ENCODE assay signal across 13 cellular contexts in genomic region chr10:27019827-27020226, GRCh38.
"Had no signal": no experiment of that assay in that cellular context is flagged by ENCODE, and none has a peak within 500 bp of the region (broad histone marks: within the 10 kb centered on the region; RNA-seq: fewer than 3 reads in every experiment).

No MANE protein-coding gene starts in this region.

- H3K27ac ChIP-seq: brain microvascular endothelial cell, dorsolateral prefrontal cortex, psoas muscle, upper lobe of left lung had no signal

- ATAC-seq: psoas muscle; stimulated activated naive CD8-positive, alpha-beta T cell treated with anti-CD3 and anti-CD28 coated beads, Interleukin-15, amount 100 ng/mL, for 72 hours had no signal

- H3K4me3 ChIP-seq: dorsolateral prefrontal cortex, psoas muscle, upper lobe of left lung had no signal

- DNase-seq: activated CD4-positive, alpha-beta T cell treated with anti-CD3 and anti-CD28 coated beads, Interleukin-2, amount 10 ng/mL, durations not matched to agents 7 days and 5 days; activated CD4-positive, CD25-positive, alpha-beta regulatory T cell; activated naive CD8-positive, alpha-beta T cell treated with anti-CD3 and anti-CD28 coated beads for 36 hours; amygdala; brain microvascular endothelial cell; dorsolateral prefrontal cortex; endodermal cell; erythroblast; kidney glomerular epithelial cell; psoas muscle; stimulated activated CD4-positive, alpha-beta T cell treated with anti-CD3 and anti-CD28 coated beads, Interleukin-1b, Interleukin-23, amount 100 ng/mL, for 48 hours; stimulated activated naive CD8-positive, alpha-beta T cell treated with anti-CD3 and anti-CD28 coated beads, Interleukin-15, amount 100 ng/mL, for 72 hours; upper lobe of left lung had no signal

- H3K27me3 ChIP-seq: brain microvascular endothelial cell, dorsolateral prefrontal cortex, upper lobe of left lung had no signal

- H3K4me1 ChIP-seq: psoas muscle, upper lobe of left lung had no signal

- H3K9me3 ChIP-seq: psoas muscle, upper lobe of left lung had no signal
